ENCODE assay signal across 1 cellular context in genomic region chr19:16506961-16507360, GRCh38.
TF ChIP-seq lines count a peak whose summit lies in the region.

No MANE protein-coding gene starts in this region.

TF ChIP-seq in K562, 482 proteins besides CTCF, POLR2A, EP300 and RAD21:
- TF ChIP-seq ZNF280B (CRISPR knock-in tag; IDR thresholded peaks at IDR 0.05) (no peak), ZNF121 (CRISPR knock-in tag; conservative IDR thresholded peaks at IDR 0.05) (0 out of 2 replicates have a peak, but pooled peaks have one; percentile 5)
